22 cellular contexts compared by ENCODE assay signal in the genomic region with DNA sequence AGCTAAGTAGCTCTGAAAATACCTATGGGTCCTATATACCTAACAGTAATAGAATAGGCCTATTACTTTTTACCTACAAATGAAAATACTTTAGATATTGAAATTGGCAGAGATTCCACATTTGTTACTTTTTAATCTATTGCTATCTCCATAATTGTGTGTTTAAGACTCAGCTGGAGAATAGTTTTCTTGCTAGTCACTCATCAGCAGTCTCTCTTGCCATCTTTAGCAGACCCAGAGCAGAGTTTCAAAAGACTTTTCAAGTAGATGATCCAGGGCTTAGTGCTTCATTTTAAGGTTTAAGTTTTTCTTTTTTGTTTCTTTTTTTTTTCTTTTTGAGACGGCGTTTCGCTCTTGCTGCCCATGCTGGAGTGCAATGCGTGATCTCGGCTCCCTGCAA. TPM values are rescaled to one million over a fixed set of nuclear protein-coding genes. Genes with fewer than 3 reads are reported as not detected.
DNase-seq lines count a peak whose midpoint lies in the region; ATAC-seq and TF ChIP-seq lines count a peak whose summit lies in the region.
"Had no signal": no experiment of that assay in that cellular context is flagged by ENCODE, and none has a peak within 500 bp of the region (broad histone marks: within the 10 kb centered on the region; RNA-seq: fewer than 3 reads in every experiment).

No MANE protein-coding gene starts in this region.

- 74% methylated on average over 5 of the region's 5 CpGs for WGBS in smooth muscle cell (ENCODE audit: low lambda C conversion rate)

- peaks cover 46% of the 10 kb centered on the region for H3K79me2 ChIP-seq in smooth muscle cell (ENCODE audit: low read depth)

- H3F3A ChIP-seq in smooth muscle cell (ENCODE audit: low read depth), result no peaks in the 10 kb centered on the region

- peak overlapping the region; percentile 14 for H3K27ac ChIP-seq in smooth muscle cell (ENCODE audit: low read depth)
- H3K27ac ChIP-seq: cardiac muscle cell, dorsolateral prefrontal cortex, gastroesophageal sphincter, parathyroid adenoma had no signal

- H3K9ac ChIP-seq in adipocyte (ENCODE audit: low read length), result no peak overlapping the region
- H3K9ac ChIP-seq in smooth muscle cell (ENCODE audit: low read depth), result no peak overlapping the region
- H3K9ac ChIP-seq: parathyroid adenoma had no signal

- H3K4me3 ChIP-seq in adipocyte (ENCODE audit: low read length) (no peak overlapping the region), fibroblast of the aortic adventitia (ENCODE audit: low read depth, low read length) (no peak overlapping the region), smooth muscle cell (no peak overlapping the region)
- H3K4me3 ChIP-seq: cardiac muscle cell, dorsolateral prefrontal cortex, gastroesophageal sphincter, K562 had no signal

- ATAC-seq in GM21390 (IDR thresholded peaks at IDR 0.05; ENCODE audit: unreplicated experiment) (no peak), HG03571 (IDR thresholded peaks at IDR 0.05; ENCODE audit: unreplicated experiment) (no peak)
- ATAC-seq: gastroesophageal sphincter; natural killer cell; Right ventricle myocardium inferior; stimulated activated memory B cell treated with anti-CD40 and anti-IgM and Interleukin-4, amounts not matched to agents 10 μg/mL and 1 μg/mL and 100 μg/mL, for 72 hours had no signal

- TF ChIP-seq CTCF in fibroblast of the aortic adventitia (IDR thresholded peaks at IDR 0.05; ENCODE audit: insufficient read depth, low read length) (no peak), smooth muscle cell (IDR thresholded peaks at IDR 0.05; ENCODE audit: borderline replicate concordance, insufficient read depth, poor library complexity, severe bottlenecking) (no peak)

- peaks cover 25% of the 10 kb centered on the region for H3K4me1 ChIP-seq in adipocyte (ENCODE audit: control insufficient read depth, insufficient read depth, low read length)
- no peaks in the 10 kb centered on the region for H3K4me1 ChIP-seq in smooth muscle cell (ENCODE audit: low read depth)
- H3K4me1 ChIP-seq: parathyroid adenoma had no signal

- no peaks in the 10 kb centered on the region for H3K9me3 ChIP-seq in adipocyte (ENCODE audit: control insufficient read depth, low read length)
- H3K9me3 ChIP-seq in smooth muscle cell (replicated peaks; ENCODE audit: low read depth), result no peaks in the 10 kb centered on the region
- H3K9me3 ChIP-seq: gastroesophageal sphincter had no signal

- H2AFZ ChIP-seq in smooth muscle cell (ENCODE audit: low read depth), result no peak overlapping the region
- H2AFZ ChIP-seq: parathyroid adenoma had no signal

- peaks cover 88% of the 10 kb centered on the region for H4K20me1 ChIP-seq in smooth muscle cell (ENCODE audit: low read depth)

- H3K27me3 ChIP-seq in adipocyte (replicated peaks; ENCODE audit: control insufficient read depth, insufficient read depth, low read length), result no peaks in the 10 kb centered on the region
- H3K27me3 ChIP-seq in smooth muscle cell (ENCODE audit: low read depth), result no peaks in the 10 kb centered on the region
- H3K27me3 ChIP-seq: cardiac muscle cell, dorsolateral prefrontal cortex, gastroesophageal sphincter had no signal

- H3K36me3 ChIP-seq in adipocyte (ENCODE audit: control insufficient read depth, insufficient read depth, low read length, severe bottlenecking), result no peaks in the 10 kb centered on the region
- no peaks in the 10 kb centered on the region for H3K36me3 ChIP-seq in smooth muscle cell (ENCODE audit: low read depth)
- H3K36me3 ChIP-seq: cardiac muscle cell, gastroesophageal sphincter had no signal

- DNase-seq in EL (peak; percentile 20), adipocyte (ENCODE audit: low read depth) (peak; percentile 40), fibroblast of the aortic adventitia (ENCODE audit: low read depth) (peak; percentile 76), smooth muscle cell (lab: John Stamatoyannopoulos, UW; ENCODE audit: unreplicated experiment) (no peak), DMS153 treated with DMSO at 0.1 percent for 48 hours (lab: John Stamatoyannopoulos, UW; ENCODE audit: unreplicated experiment) (no peak)
- DNase-seq: activated naive CD8-positive, alpha-beta T cell treated with anti-CD3 and anti-CD28 coated beads, Interleukin-2, amount 10 ng/mL, durations not matched to agents 7 days and 5 days; activated T-cell treated with anti-CD3 and anti-CD28 coated beads, Interleukin-2, amount 50 U/mL, for 72 hours; dorsolateral prefrontal cortex; left cardiac atrium; natural killer cell; NCI-H1694; NCI-H2171 treated with DMSO at 0.1 percent for 48 hours; NCI-H526 treated with DMSO at 0.1 percent for 48 hours; stimulated activated CD4-positive, alpha-beta T cell treated with anti-CD3 and anti-CD28 coated beads, Interleukin-1b, Interleukin-23, amount 100 ng/mL, for 48 hours had no signal

- peak overlapping the region; percentile 12 for H3K4me2 ChIP-seq in smooth muscle cell

RNA-seq across cellular contexts. Expression of a gene that starts 12.9 kb away (rescaled TPM):
- total RNA-seq in fibroblast of the aortic adventitia (ENCODE audit: low replicate concordance), result 7.6 and 8.8 TPM in 2 replicates
- total RNA-seq in smooth muscle cell, result 39.2 and 40.5 TPM in 2 replicates
- polyA plus RNA-seq in smooth muscle cell, result 28.9 and 51.5 TPM in 2 replicates

RNA-seq across cellular contexts. Expression of a gene that starts 14.1 kb away (rescaled TPM):
- total RNA-seq in fibroblast of the aortic adventitia (ENCODE audit: low replicate concordance) (14.1 and 19.3 TPM in 2 replicates), smooth muscle cell (17.2 and 22.8 TPM in 2 replicates)
- polyA plus RNA-seq in smooth muscle cell, result 35.3 and 36.6 TPM in 2 replicates

Comparison
In these comparisons a context has a peak if more than half of its experiments do, and no peak if none do; other contexts are left out.
1. DNase-seq: peak in EL (single experiment), adipocyte (single experiment) and fibroblast of the aortic adventitia (single experiment); none in smooth muscle cell (single experiment) and DMS153 treated with DMSO at 0.1 percent for 48 hours (single experiment).